ENCODE assay signal across 30 cellular contexts in the genomic region with DNA sequence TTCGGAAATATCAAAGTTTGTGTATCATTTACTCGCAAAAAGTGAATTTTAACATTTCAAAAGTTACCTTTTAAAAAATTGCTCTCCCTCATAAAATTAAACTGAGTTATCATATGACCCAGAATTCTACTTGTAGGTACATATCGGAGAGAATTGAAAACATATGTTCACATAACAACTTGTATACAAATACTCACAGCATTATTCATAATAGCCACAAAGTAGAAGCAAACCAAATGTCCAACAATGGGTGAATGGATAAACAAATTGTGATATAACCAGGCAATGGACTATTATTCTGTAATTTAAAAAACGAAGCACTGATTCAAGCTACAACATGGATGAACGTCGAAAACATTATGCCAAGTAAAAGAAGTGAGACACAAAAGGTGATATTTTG.
DNase-seq lines count a peak whose midpoint lies in the region; ATAC-seq and TF ChIP-seq lines count a peak whose summit lies in the region.
"Had no signal": no experiment of that assay in that cellular context is flagged by ENCODE, and none has a peak within 500 bp of the region (broad histone marks: within the 10 kb centered on the region; RNA-seq: fewer than 3 reads in every experiment).

No MANE protein-coding gene starts in this region.

- no peak overlapping the region for H3K14ac ChIP-seq in mesenchymal stem cell (ENCODE audit: low read length in 2 of 2)

- no peak overlapping the region for H3K4ac ChIP-seq in mesenchymal stem cell (ENCODE audit: low read depth in 1 of 2, low read length in 2 of 2)

- H4K91ac ChIP-seq in mesenchymal stem cell (ENCODE audit: low read length), result no peak overlapping the region

- no peak overlapping the region for H4K8ac ChIP-seq in mesenchymal stem cell (ENCODE audit: low read length)

- H3K9me3 Mint-ChIP-seq in activated naive CD8-positive, alpha-beta T cell treated with anti-CD3 and anti-CD28 coated beads, Interleukin-2, amount 50 U/mL, for 24 hours, result no peaks in the 10 kb centered on the region
- H3K9me3 Mint-ChIP-seq: activated naive CD4-positive, alpha-beta T cell treated with anti-CD3 and anti-CD28 coated beads, Interleukin-2, amount 50 U/mL, for 24 hours; naive thymus-derived CD8-positive, alpha-beta T cell; stimulated activated effector memory CD8-positive, alpha-beta T cell treated with anti-CD3 and anti-CD28 coated beads, Interleukin-12 subunit alpha, Interleukin-12 subunit beta, amount 100 ng/mL, for 72 hours; T-helper 2 cell treated with Interferon-gamma antibody and Interleukin-4, amounts not matched to agents 5 μg/mL and 100 μg/mL, for 36 hours had no signal

- H3K27ac ChIP-seq in dorsolateral prefrontal cortex (peak overlapping the region in 58 of 59 donors; percentile 11 to 97 (median 91)), mesenchymal stem cell (ENCODE audit: low read length, poor library complexity, severe bottlenecking) (no peak overlapping the region), adrenal gland (no peak overlapping the region)
- H3K27ac ChIP-seq: lower lobe of right lung, upper lobe of right lung had no signal

- no peak overlapping the region for H2BK12ac ChIP-seq in mesenchymal stem cell (ENCODE audit: low read length in 2 of 2)

- H3K36me3 ChIP-seq in mesenchymal stem cell (ENCODE audit: control insufficient read depth in 1 of 2, insufficient read depth in 2 of 2, low read depth in 1 of 2, low read length in 2 of 2) (no peaks in the 10 kb centered on the region), adrenal gland (replicated peaks in 1 of 2) (no peaks in the 10 kb centered on the region)
- H3K36me3 ChIP-seq: gastrocnemius medialis, lower lobe of right lung, upper lobe of right lung had no signal

- peak; percentile 10 for DNase-seq in AG08395 (ENCODE audit: low spot score)
- DNase-seq in HFF-Myc (ENCODE audit: extremely low read depth, low read depth), result peak; percentile 54
- DNase-seq in dorsolateral prefrontal cortex, result no peak
- no peak for DNase-seq in mesenchymal stem cell
- DNase-seq in NOMO-1 treated with DMSO at 0.1 percent for 48 hours (lab: John Stamatoyannopoulos, UW; ENCODE audit: unreplicated experiment), result no peak
- no peak for DNase-seq in activated naive CD8-positive, alpha-beta T cell treated with anti-CD3 and anti-CD28 coated beads, Interleukin-2, amount 50 U/mL, for 24 hours
- DNase-seq in adrenal gland, result no peak
- DNase-seq: 8988T; activated CD8-positive, alpha-beta T cell treated with anti-CD3 and anti-CD28 coated beads, Interleukin-2, amount 10 ng/mL, durations not matched to agents 7 days and 5 days; aorta; CD4-positive, CD25-positive, alpha-beta regulatory T cell; effector memory CD4-positive, alpha-beta T cell; erythroblast; gastrocnemius medialis; KG1; kidney glomerular epithelial cell; lower lobe of right lung; naive thymus-derived CD8-positive, alpha-beta T cell; NCI-H1105 treated with DMSO at 0.1 percent for 48 hours; NCI-H187 treated with DMSO at 0.1 percent for 48 hours; NCI-H2171 treated with DMSO at 0.1 percent for 48 hours; NCI-H524; SHP77; upper lobe of right lung had no signal

- no peak overlapping the region for H3K18ac ChIP-seq in mesenchymal stem cell (ENCODE audit: low read depth in 1 of 2, low read length in 2 of 2)

- no peak overlapping the region for H3K23ac ChIP-seq in mesenchymal stem cell (ENCODE audit: low read length in 2 of 2)

- H3K9ac ChIP-seq in mesenchymal stem cell (ENCODE audit: low read length), result peak overlapping the region; percentile 89

- ATAC-seq in GM18861 (IDR thresholded peaks at IDR 0.05; ENCODE audit: unreplicated experiment), result no peak
- ATAC-seq in activated naive CD8-positive, alpha-beta T cell treated with anti-CD3 and anti-CD28 coated beads, Interleukin-2, amount 50 U/mL, for 24 hours, result no peak
- ATAC-seq: activated CD8-positive, alpha-beta T cell treated with anti-CD3 and anti-CD28 coated beads, Interleukin-2, amount 10 ng/mL, durations not matched to agents 7 days and 5 days; activated T-helper 17 cell treated with anti-CD3 and anti-CD28 coated beads, Interleukin-2, amount 50 U/mL, for 72 hours; gastrocnemius medialis; lower lobe of right lung; naive thymus-derived CD8-positive, alpha-beta T cell; Panc1; stimulated activated effector memory CD8-positive, alpha-beta T cell treated with anti-CD3 and anti-CD28 coated beads, Interleukin-12 subunit alpha, Interleukin-12 subunit beta, amount 100 ng/mL, for 72 hours; upper lobe of right lung had no signal

- H2AK5ac ChIP-seq in mesenchymal stem cell (ENCODE audit: low read length, severe bottlenecking), result no peak overlapping the region

- H2BK120ac ChIP-seq in mesenchymal stem cell (ENCODE audit: low read depth, low read length), result no peak overlapping the region

- no peak overlapping the region for H3K4me2 ChIP-seq in mesenchymal stem cell (ENCODE audit: low read length, poor library complexity, severe bottlenecking)

- intact Hi-C loops in dorsolateral prefrontal cortex (cut with DNase I), result no loop called here
- intact Hi-C loops in adrenal gland (cut with DNase I), result no loop called here

- no peak overlapping the region for H2AFZ ChIP-seq in mesenchymal stem cell (ENCODE audit: low read depth, low read length)

- no peaks in the 10 kb centered on the region for H3K27me3 Mint-ChIP-seq in activated naive CD8-positive, alpha-beta T cell treated with anti-CD3 and anti-CD28 coated beads, Interleukin-2, amount 50 U/mL, for 24 hours
- H3K27me3 Mint-ChIP-seq: activated T-helper 17 cell treated with anti-CD3 and anti-CD28 coated beads, Interleukin-2, amount 50 U/mL, for 72 hours; CD4-positive, CD25-positive, alpha-beta regulatory T cell had no signal

- WGBS in mesenchymal stem cell, result 93% methylated on average over 4 of the region's 6 CpGs
- WGBS in adrenal gland, 4 donors, result 82 to 83% (median 82%) methylated on average over 6 of the region's 6 CpGs

- peaks cover 6% of the 10 kb centered on the region for H3K4me1 Mint-ChIP-seq in activated naive CD8-positive, alpha-beta T cell treated with anti-CD3 and anti-CD28 coated beads, Interleukin-2, amount 50 U/mL, for 24 hours
- H3K4me1 Mint-ChIP-seq: activated naive CD4-positive, alpha-beta T cell treated with anti-CD3 and anti-CD28 coated beads, Interleukin-2, amount 50 U/mL, for 24 hours; activated T-helper 17 cell treated with anti-CD3 and anti-CD28 coated beads, Interleukin-2, amount 50 U/mL, for 72 hours; stimulated activated effector memory CD8-positive, alpha-beta T cell treated with anti-CD3 and anti-CD28 coated beads, Interleukin-12 subunit alpha, Interleukin-12 subunit beta, amount 100 ng/mL, for 72 hours had no signal

- H3K9me3 ChIP-seq in mesenchymal stem cell (ENCODE audit: control insufficient read depth, low read length) (no peaks in the 10 kb centered on the region), adrenal gland (replicated peaks in 1 of 3) (no peaks in the 10 kb centered on the region)
- H3K9me3 ChIP-seq: gastrocnemius medialis, lower lobe of right lung, upper lobe of right lung had no signal

- H3K27me3 ChIP-seq in dorsolateral prefrontal cortex, result no peaks in the 10 kb centered on the region
- no peaks in the 10 kb centered on the region for H3K27me3 ChIP-seq in mesenchymal stem cell (ENCODE audit: control insufficient read depth in 1 of 2, insufficient read depth in 1 of 2, low read length in 2 of 2)
- H3K27me3 ChIP-seq in adrenal gland, result no peaks in the 10 kb centered on the region
- H3K27me3 ChIP-seq: gastrocnemius medialis, upper lobe of right lung had no signal

- no peaks in the 10 kb centered on the region for H3K36me3 Mint-ChIP-seq in activated naive CD8-positive, alpha-beta T cell treated with anti-CD3 and anti-CD28 coated beads, Interleukin-2, amount 50 U/mL, for 24 hours (ENCODE audit: low read depth)
- H3K36me3 Mint-ChIP-seq: activated naive CD4-positive, alpha-beta T cell treated with anti-CD3 and anti-CD28 coated beads, Interleukin-2, amount 50 U/mL, for 24 hours; CD4-positive, CD25-positive, alpha-beta regulatory T cell; naive thymus-derived CD8-positive, alpha-beta T cell; stimulated activated effector memory CD8-positive, alpha-beta T cell treated with anti-CD3 and anti-CD28 coated beads, Interleukin-12 subunit alpha, Interleukin-12 subunit beta, amount 100 ng/mL, for 72 hours had no signal

- no peak overlapping the region for H3K27ac Mint-ChIP-seq in activated naive CD8-positive, alpha-beta T cell treated with anti-CD3 and anti-CD28 coated beads, Interleukin-2, amount 50 U/mL, for 24 hours
- H3K27ac Mint-ChIP-seq: activated CD8-positive, alpha-beta T cell treated with anti-CD3 and anti-CD28 coated beads, Interleukin-2, amount 10 ng/mL, durations not matched to agents 7 days and 5 days; activated naive CD4-positive, alpha-beta T cell treated with anti-CD3 and anti-CD28 coated beads, Interleukin-2, amount 50 U/mL, for 24 hours; activated T-helper 17 cell treated with anti-CD3 and anti-CD28 coated beads, Interleukin-2, amount 50 U/mL, for 72 hours; CD4-positive, CD25-positive, alpha-beta regulatory T cell; naive thymus-derived CD8-positive, alpha-beta T cell; stimulated activated effector memory CD8-positive, alpha-beta T cell treated with anti-CD3 and anti-CD28 coated beads, Interleukin-12 subunit alpha, Interleukin-12 subunit beta, amount 100 ng/mL, for 72 hours; T-helper 2 cell treated with Interferon-gamma antibody and Interleukin-4, amounts not matched to agents 5 μg/mL and 100 μg/mL, for 36 hours had no signal

- no peak for TF ChIP-seq POLR2A in adrenal gland (IDR thresholded peaks at IDR 0.05)

- no peaks in the 10 kb centered on the region for H3K79me1 ChIP-seq in mesenchymal stem cell (replicated peaks; ENCODE audit: low read length, poor library complexity, severe bottlenecking)

- H3K4me3 ChIP-seq in HFF-Myc (replicated peaks; ENCODE audit: low read depth, low read length), result no peak overlapping the region
- H3K4me3 ChIP-seq in dorsolateral prefrontal cortex, result no peak overlapping the region
- peak overlapping the region in 1 of 2 experiments; percentile 72 for H3K4me3 ChIP-seq in mesenchymal stem cell (ENCODE audit: insufficient read depth in 1 of 2, low read depth in 1 of 2, low read length in 2 of 2)
- no peak overlapping the region for H3K4me3 ChIP-seq in adrenal gland
- H3K4me3 ChIP-seq: gastrocnemius medialis, lower lobe of right lung, upper lobe of right lung had no signal

- H2BK5ac ChIP-seq in mesenchymal stem cell (ENCODE audit: low read depth, low read length, poor library complexity, severe bottlenecking), result no peak overlapping the region

- no peak overlapping the region for H2BK15ac ChIP-seq in mesenchymal stem cell (ENCODE audit: low read depth, poor library complexity, severe bottlenecking)

- peaks cover 3% of the 10 kb centered on the region for H3K4me1 ChIP-seq in mesenchymal stem cell (ENCODE audit: control insufficient read depth, insufficient read depth, low read depth, low read length)
- H3K4me1 ChIP-seq in adrenal gland (replicated peaks in 1 of 2), result no peaks in the 10 kb centered on the region
- H3K4me1 ChIP-seq: upper lobe of right lung had no signal

- H3K4me3 Mint-ChIP-seq in activated naive CD8-positive, alpha-beta T cell treated with anti-CD3 and anti-CD28 coated beads, Interleukin-2, amount 50 U/mL, for 24 hours, result no peak overlapping the region
- H3K4me3 Mint-ChIP-seq: activated CD8-positive, alpha-beta T cell treated with anti-CD3 and anti-CD28 coated beads, Interleukin-2, amount 10 ng/mL, durations not matched to agents 7 days and 5 days; activated naive CD4-positive, alpha-beta T cell treated with anti-CD3 and anti-CD28 coated beads, Interleukin-2, amount 50 U/mL, for 24 hours; activated T-helper 17 cell treated with anti-CD3 and anti-CD28 coated beads, Interleukin-2, amount 50 U/mL, for 72 hours; CD4-positive, CD25-positive, alpha-beta regulatory T cell; naive thymus-derived CD8-positive, alpha-beta T cell; stimulated activated effector memory CD8-positive, alpha-beta T cell treated with anti-CD3 and anti-CD28 coated beads, Interleukin-12 subunit alpha, Interleukin-12 subunit beta, amount 100 ng/mL, for 72 hours; T-helper 2 cell treated with Interferon-gamma antibody and Interleukin-4, amounts not matched to agents 5 μg/mL and 100 μg/mL, for 36 hours had no signal

- TF ChIP-seq CTCF in HFF-Myc (IDR thresholded peaks at IDR 0.05; ENCODE audit: low read depth, low read length, missing control alignments), result no peak
- TF ChIP-seq CTCF in dorsolateral prefrontal cortex (IDR thresholded peaks at IDR 0.05 in 54 of 56, conservative IDR thresholded peaks at IDR 0.05 in 2 of 56; ENCODE audit: low read depth in 1 of 56, partially characterized antibody in 56 of 56), result peak in 1 of 56 donors; percentile 1
- TF ChIP-seq CTCF in adrenal gland (IDR thresholded peaks at IDR 0.05), result no peak

Comparison
In these comparisons a context has a peak if more than half of its experiments do, and no peak if none do; other contexts are left out.
1. DNase-seq: peak in AG08395 (single experiment) and HFF-Myc (single experiment); none in dorsolateral prefrontal cortex (0 of 10), mesenchymal stem cell (single experiment), NOMO-1 treated with DMSO at 0.1 percent for 48 hours (single experiment), activated naive CD8-positive, alpha-beta T cell treated with anti-CD3 and anti-CD28 coated beads, Interleukin-2, amount 50 U/mL, for 24 hours (single experiment) and adrenal gland (0 of 7).
2. H3K27ac ChIP-seq: peak in dorsolateral prefrontal cortex (58 of 59); none in mesenchymal stem cell (single experiment) and adrenal gland (0 of 5).